11 cellular contexts compared by ENCODE assay signal in the genomic region with DNA sequence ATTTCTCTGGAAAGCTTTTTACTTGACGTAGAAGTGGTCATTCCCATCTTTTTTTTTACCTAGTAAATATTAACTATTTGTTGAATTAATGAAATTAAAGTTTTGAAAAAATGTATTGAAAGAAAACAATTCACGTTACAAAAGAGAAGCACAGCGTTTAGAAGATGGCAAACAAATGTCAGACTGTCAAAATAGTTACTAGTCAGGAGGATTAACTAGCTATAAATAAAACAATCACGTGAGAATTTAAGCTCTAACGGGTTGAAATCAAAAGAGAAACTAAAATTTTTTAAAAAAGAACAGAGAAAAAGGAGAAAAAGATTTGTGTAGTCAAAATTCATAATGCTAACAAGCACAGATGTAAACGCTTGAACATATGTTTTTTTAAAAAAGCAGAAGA. TPM values are rescaled to one million over a fixed set of nuclear protein-coding genes. Genes with fewer than 3 reads are reported as not detected.
A peak's percentile ranks its signal among the peaks of the same experiment; 100 is the strongest.
DNase-seq lines count a peak whose midpoint lies in the region; ATAC-seq and TF ChIP-seq lines count a peak whose summit lies in the region.
"Had no signal": no experiment of that assay in that cellular context is flagged by ENCODE, and none has a peak within 500 bp of the region (broad histone marks: within the 10 kb centered on the region; RNA-seq: fewer than 3 reads in every experiment).

No MANE protein-coding gene starts in this region.

- no peak for TF ChIP-seq CTCF in AG10803 (conservative IDR thresholded peaks at IDR 0.05; ENCODE audit: low read length)
- TF ChIP-seq CTCF in smooth muscle cell (IDR thresholded peaks at IDR 0.05; ENCODE audit: borderline replicate concordance, insufficient read depth, poor library complexity, severe bottlenecking), result no peak

- peaks cover 23% of the 10 kb centered on the region for H3K4me1 Mint-ChIP-seq in activated CD4-positive, alpha-beta memory T cell treated with anti-CD3 and anti-CD28 coated beads, Interleukin-2, amount 10 ng/mL, durations not matched to agents 7 days and 5 days

- peak overlapping the region; percentile 52 for H3K4me3 Mint-ChIP-seq in activated CD4-positive, alpha-beta memory T cell treated with anti-CD3 and anti-CD28 coated beads, Interleukin-2, amount 10 ng/mL, durations not matched to agents 7 days and 5 days

- peaks cover 28% of the 10 kb centered on the region for H3K36me3 Mint-ChIP-seq in activated CD4-positive, alpha-beta memory T cell treated with anti-CD3 and anti-CD28 coated beads, Interleukin-2, amount 10 ng/mL, durations not matched to agents 7 days and 5 days (ENCODE audit: low read depth)

- H3F3A ChIP-seq in smooth muscle cell (ENCODE audit: low read depth), result no peaks in the 10 kb centered on the region

- H4K20me1 ChIP-seq in smooth muscle cell (ENCODE audit: low read depth), result no peaks in the 10 kb centered on the region

- peak overlapping the region; percentile 6 to 62 for H3K27ac ChIP-seq in mucosa of rectum (ENCODE audit: low read depth in 2 of 2, low read length in 2 of 2)
- H3K27ac ChIP-seq in smooth muscle cell (ENCODE audit: low read depth), result no peak overlapping the region

- 87% methylated on average over 6 of the region's 6 CpGs for WGBS in smooth muscle cell (ENCODE audit: low lambda C conversion rate)

- peaks cover 10% of the 10 kb centered on the region for H3K9me3 Mint-ChIP-seq in activated CD4-positive, alpha-beta memory T cell treated with anti-CD3 and anti-CD28 coated beads, Interleukin-2, amount 10 ng/mL, durations not matched to agents 7 days and 5 days

- H3K4me2 ChIP-seq in smooth muscle cell, result no peak overlapping the region

- peak overlapping the region; percentile 72 for H3K27ac Mint-ChIP-seq in activated CD4-positive, alpha-beta memory T cell treated with anti-CD3 and anti-CD28 coated beads, Interleukin-2, amount 10 ng/mL, durations not matched to agents 7 days and 5 days

- H3K79me2 ChIP-seq in smooth muscle cell (ENCODE audit: low read depth), result no peaks in the 10 kb centered on the region

- no peak overlapping the region for H2AFZ ChIP-seq in smooth muscle cell (ENCODE audit: low read depth)

- H3K27me3 Mint-ChIP-seq in activated CD4-positive, alpha-beta memory T cell treated with anti-CD3 and anti-CD28 coated beads, Interleukin-2, amount 10 ng/mL, durations not matched to agents 7 days and 5 days, result no peaks in the 10 kb centered on the region

- H3K27me3 ChIP-seq in mucosa of rectum (ENCODE audit: control insufficient read depth in 2 of 2, insufficient read depth in 2 of 2, low read length in 2 of 2) (no peaks in the 10 kb centered on the region), smooth muscle cell (ENCODE audit: low read depth) (no peaks in the 10 kb centered on the region)

- H3K9ac ChIP-seq in mucosa of rectum (ENCODE audit: low read depth in 1 of 2, low read length in 2 of 2) (peak overlapping the region in 1 of 2 donors; percentile 28), smooth muscle cell (ENCODE audit: low read depth) (no peak overlapping the region)

- H3K4me1 ChIP-seq in mucosa of rectum (ENCODE audit: control insufficient read depth in 2 of 2, insufficient read depth in 2 of 2, low read length in 2 of 2) (no peaks in the 10 kb centered on the region), smooth muscle cell (ENCODE audit: low read depth) (no peaks in the 10 kb centered on the region)

- CTCF ChIA-PET in activated CD4-positive, alpha-beta memory T cell treated with anti-CD3 and anti-CD28 coated beads, Interleukin-2, amount 10 ng/mL, durations not matched to agents 7 days and 5 days (lab: Charles Lee), result interaction anchor here (1.1 to 1.2 kb wide), 3 partner anchors 17 to 169 kb away, joined by 3 to 9 read pairs (median 3); no protein-coding TSS in a partner anchor

- H3K36me3 ChIP-seq in mucosa of rectum (ENCODE audit: control insufficient read depth in 2 of 2, insufficient read depth in 2 of 2, low read length in 2 of 2) (no peaks in the 10 kb centered on the region), smooth muscle cell (ENCODE audit: low read depth) (no peaks in the 10 kb centered on the region)

- POLR2A ChIA-PET in activated CD4-positive, alpha-beta memory T cell treated with anti-CD3 and anti-CD28 coated beads, Interleukin-2, amount 10 ng/mL, durations not matched to agents 7 days and 5 days (lab: Charles Lee), result interaction anchor here (0.8 to 2.4 kb wide), 6 partner anchors 8 to 574 kb away, joined by 3 to 22 read pairs (median 6); a partner anchor contains a TSS

- H3K4me3 ChIP-seq in AG10803 (ENCODE audit: low read length) (peak overlapping the region; percentile 34), mucosa of rectum (ENCODE audit: low read length in 2 of 2) (peak overlapping the region in 1 of 2 donors; percentile 45), smooth muscle cell (no peak overlapping the region)

- DNase-seq in AG10803 (ENCODE audit: low read depth) (no peak), smooth muscle cell (lab: John Stamatoyannopoulos, UW; ENCODE audit: unreplicated experiment) (no peak), NCI-H446 treated with DMSO at 0.1 percent for 48 hours (lab: John Stamatoyannopoulos, UW) (no peak), amniotic stem cell (lab: John Stamatoyannopoulos, UW) (no peak)
- DNase-seq in activated CD4-positive, alpha-beta memory T cell treated with anti-CD3 and anti-CD28 coated beads, Interleukin-2, amount 10 ng/mL, durations not matched to agents 7 days and 5 days, result no peak
- DNase-seq: activated CD4-positive, alpha-beta T cell treated with anti-CD3 and anti-CD28 coated beads for 1 hour; DMS53; PC-3 had no signal

- ATAC-seq in GM19035 (IDR thresholded peaks at IDR 0.05; ENCODE audit: unreplicated experiment), result peak; percentile 53
- no peak for ATAC-seq in HG03521 (IDR thresholded peaks at IDR 0.05; ENCODE audit: unreplicated experiment)
- ATAC-seq: PC-3 had no signal

- H3K9me3 ChIP-seq in mucosa of rectum (ENCODE audit: control insufficient read depth in 2 of 2, low read length in 2 of 2), result no peaks in the 10 kb centered on the region
- H3K9me3 ChIP-seq in smooth muscle cell (replicated peaks; ENCODE audit: low read depth), result no peaks in the 10 kb centered on the region

RNA-seq across cellular contexts. Expression of a gene that starts 26.4 kb away (rescaled TPM):
- total RNA-seq in activated CD4-positive, alpha-beta memory T cell treated with anti-CD3 and anti-CD28 coated beads, Interleukin-2, amount 10 ng/mL, durations not matched to agents 7 days and 5 days, result 10 to 100 TPM; 53.6 to 58.5 TPM
- 7.8 and 12.2 TPM in 2 replicates for total RNA-seq in smooth muscle cell
- polyA plus RNA-seq in smooth muscle cell, result 3.1 and 4.0 TPM in 2 replicates
